Comparison of ENCODE assay signal across 10 cellular contexts in the genomic region with DNA sequence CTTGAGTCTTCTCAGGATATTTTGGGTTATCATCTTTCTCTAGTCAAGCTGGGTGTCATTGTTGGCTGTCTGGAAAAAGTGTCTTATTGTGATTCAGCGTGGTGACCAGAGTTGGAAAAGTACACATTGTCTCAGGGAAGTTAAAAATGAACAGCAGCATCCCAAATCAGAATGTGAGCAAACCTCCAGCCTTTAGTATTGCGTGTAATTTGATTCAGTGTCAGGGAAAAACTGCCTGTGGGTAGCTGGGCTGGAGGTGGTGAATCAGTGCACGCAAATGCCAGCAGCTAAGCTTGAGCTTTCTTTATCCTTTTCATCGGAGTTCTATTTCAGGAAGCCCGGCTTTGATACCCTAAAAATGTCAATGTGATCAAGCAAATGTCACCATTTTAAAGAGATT. TPM values are rescaled to one million over a fixed set of nuclear protein-coding genes. Genes with fewer than 3 reads are reported as not detected.
DNase-seq lines count a peak whose midpoint lies in the region; ATAC-seq and TF ChIP-seq lines count a peak whose summit lies in the region.
"Had no signal": no experiment of that assay in that cellular context is flagged by ENCODE, and none has a peak within 500 bp of the region (broad histone marks: within the 10 kb centered on the region; RNA-seq: fewer than 3 reads in every experiment).

No MANE protein-coding gene starts in this region.

- no peaks in the 10 kb centered on the region for H3K27me3 Mint-ChIP-seq in effector memory CD8-positive, alpha-beta T cell

- H3K27me3 ChIP-seq in left lung (no peaks in the 10 kb centered on the region), tibial nerve (no peaks in the 10 kb centered on the region)

- peaks cover 4% of the 10 kb centered on the region for H3K36me3 Mint-ChIP-seq in effector memory CD8-positive, alpha-beta T cell (ENCODE audit: insufficient read depth)

- H3K36me3 ChIP-seq in left lung (peaks cover 0 to 16% of the 10 kb centered on the region in 2 donors), tibial nerve (no peaks in the 10 kb centered on the region)

- intact Hi-C loops in Right ventricle myocardium inferior (cut with DNase I), result no loop called here
- intact Hi-C loops in cardiac septum (cut with DNase I), result no loop called here
- intact Hi-C loops in left lung (cut with DNase I), result no loop called here

- H3K4me1 ChIP-seq in left lung (no peaks in the 10 kb centered on the region), tibial nerve (no peaks in the 10 kb centered on the region)

- no peaks in the 10 kb centered on the region for H3K9me3 Mint-ChIP-seq in effector memory CD8-positive, alpha-beta T cell

- ATAC-seq in Right ventricle myocardium inferior (peak; percentile 15), left lung (peak; percentile 66), HG03469 (IDR thresholded peaks at IDR 0.05; ENCODE audit: unreplicated experiment) (no peak)
- no peak for ATAC-seq in effector memory CD8-positive, alpha-beta T cell (replicated peaks)

- TF ChIP-seq POLR2A in tibial nerve (IDR thresholded peaks at IDR 0.05), result no peak

- no peak for TF ChIP-seq EP300 in tibial nerve (IDR thresholded peaks at IDR 0.05)

- H3K4me3 Mint-ChIP-seq in effector memory CD8-positive, alpha-beta T cell, result no peak overlapping the region

- DNase-seq in Right ventricle myocardium inferior (ENCODE audit: missing footprints) (no peak), cardiac septum (ENCODE audit: low spot score) (no peak), choroid plexus epithelial cell (ENCODE audit: low read depth) (peak; percentile 53), left lung (no peak), NCI-H226 (no peak), tibial nerve (ENCODE audit: low spot score in 2 of 2) (no peak)
- DNase-seq in effector memory CD8-positive, alpha-beta T cell, result no peak
- DNase-seq: islet precursor cell had no signal

- H3K9me3 ChIP-seq in left lung, result no peaks in the 10 kb centered on the region
- H3K9me3 ChIP-seq in tibial nerve, result no peaks in the 10 kb centered on the region

- TF ChIP-seq CTCF in choroid plexus epithelial cell (conservative IDR thresholded peaks at IDR 0.05; ENCODE audit: low read depth, low read length) (no peak), left lung (IDR thresholded peaks at IDR 0.05) (no peak), tibial nerve (IDR thresholded peaks at IDR 0.05) (no peak)

- H3K27ac ChIP-seq in left lung (peak overlapping the region; percentile 73 to 74), tibial nerve (peak overlapping the region in 2 of 4 donors; percentile 34 to 46)
- H3K27ac ChIP-seq: C4-2B had no signal

- WGBS in tibial nerve, 2 donors, result 34 to 39% methylated on average over 5 of the region's 5 CpGs

- no peak overlapping the region for H3K4me3 ChIP-seq in choroid plexus epithelial cell (ENCODE audit: low read depth, low read length)
- peak overlapping the region in 1 of 2 donors; percentile 24 for H3K4me3 ChIP-seq in left lung
- H3K4me3 ChIP-seq in tibial nerve, result no peak overlapping the region

- H3K27ac Mint-ChIP-seq in effector memory CD8-positive, alpha-beta T cell, result no peak overlapping the region

- peaks cover 0 to 5% of the 10 kb centered on the region in 2 donors for H3K4me1 Mint-ChIP-seq in effector memory CD8-positive, alpha-beta T cell (ENCODE audit: low read depth in 2 of 2)

RNA-seq across cellular contexts. Expression of a gene that starts 25.9 kb away (rescaled TPM):
- total RNA-seq in Right ventricle myocardium inferior, result 0.16 TPM
- 0.24 TPM for total RNA-seq in cardiac septum
- total RNA-seq in left lung, result under 1 TPM in 1 of 2 donors, not detected in 1; 0.13 TPM
- not detected for total RNA-seq in tibial nerve

Comparison
In these comparisons a context has a peak if more than half of its experiments do, and no peak if none do; other contexts are left out.
1. ATAC-seq: peak in Right ventricle myocardium inferior (single experiment) and left lung (single experiment); none in HG03469 (single experiment) and effector memory CD8-positive, alpha-beta T cell (single experiment).